In the genomic region with DNA sequence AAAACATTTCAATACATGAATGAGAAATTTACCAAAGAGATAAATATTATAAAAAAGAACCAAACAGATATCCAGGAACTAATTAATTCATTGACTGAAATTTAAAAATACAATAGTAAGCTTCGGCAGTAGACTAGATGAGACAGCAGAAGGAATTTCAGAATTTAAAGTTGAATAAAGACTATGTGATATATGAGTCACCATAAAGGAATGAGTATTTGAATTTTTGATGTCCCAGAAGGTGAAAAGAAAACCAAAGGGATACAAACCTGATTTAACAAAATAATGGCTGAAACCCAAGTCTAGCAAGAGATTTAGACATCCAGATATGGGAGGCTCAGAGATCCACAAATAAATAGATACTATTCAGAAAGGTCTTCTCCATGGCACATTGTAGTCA, we compare ENCODE assay signal across 21 cellular contexts.
A peak's percentile ranks its signal among the peaks of the same experiment; 100 is the strongest.
DNase-seq lines count a peak whose midpoint lies in the region; ATAC-seq and TF ChIP-seq lines count a peak whose summit lies in the region.
"Had no signal": no experiment of that assay in that cellular context is flagged by ENCODE, and none has a peak within 500 bp of the region (broad histone marks: within the 10 kb centered on the region; RNA-seq: fewer than 3 reads in every experiment).

No MANE protein-coding gene starts in this region.

- no peak for TF ChIP-seq CTCF in PC-3 (conservative IDR thresholded peaks at IDR 0.05; ENCODE audit: low read depth, low read length)
- TF ChIP-seq CTCF in choroid plexus epithelial cell (conservative IDR thresholded peaks at IDR 0.05; ENCODE audit: low read depth, low read length): no peak
- TF ChIP-seq CTCF in mucosa of descending colon (IDR thresholded peaks at IDR 0.05): no peak

- peak; percentile 16 for DNase-seq in ELR (ENCODE audit: low read depth)
- peak; percentile 39 for DNase-seq in PC-3
- DNase-seq in choroid plexus epithelial cell (ENCODE audit: low read depth): peak; percentile 5
- peak; percentile 1 for DNase-seq in non-pigmented ciliary epithelial cell (ENCODE audit: low read depth)
- no peak for DNase-seq in HCEC 1CT
- no peak for DNase-seq in mucosa of descending colon
- no peak for DNase-seq in NCI-H1105 treated with DMSO at 0.1 percent for 48 hours (lab: John Stamatoyannopoulos, UW)
- no peak for DNase-seq in OCI-M1 (lab: John Stamatoyannopoulos, UW)
- DNase-seq: Caco-2; CD8-positive, alpha-beta T cell; GDM1; GOT3; KBM-7; MG63; NCI-H2029; NCI-H2227 treated with DMSO at 0.1 percent for 48 hours; NCI-H510A; NCI-H69; SJCRH30 had no signal

- no peaks in the 10 kb centered on the region for H3K9me2 ChIP-seq in PC-3 (replicated peaks; ENCODE audit: low read length)

- ATAC-seq in PC-3 (0 out of 2 replicates have a peak, but pooled peaks have one; percentile 22), mucosa of descending colon (no peak)
- ATAC-seq: CD8-positive, alpha-beta T cell; GM12878 had no signal

- no peaks in the 10 kb centered on the region for H3K79me2 ChIP-seq in PC-3 (ENCODE audit: low read length)

- no peaks in the 10 kb centered on the region for H3K36me3 ChIP-seq in PC-3 (ENCODE audit: low read depth, low read length)
- no peaks in the 10 kb centered on the region for H3K36me3 ChIP-seq in mucosa of descending colon (ENCODE audit: low read depth)
- H3K36me3 ChIP-seq: MG63, SJCRH30 had no signal

- no TSS peak for BruUV-seq in PC-3 (replicated peaks; lab: Mats Ljungman, UMichigan)

- no peaks in the 10 kb centered on the region for H3K4me1 ChIP-seq in PC-3 (ENCODE audit: insufficient read depth, low read length)
- H3K4me1 ChIP-seq in mucosa of descending colon (ENCODE audit: low read depth): no peaks in the 10 kb centered on the region
- H3K4me1 ChIP-seq: Caco-2, SJCRH30 had no signal

- no peak overlapping the region for H3K27ac ChIP-seq in PC-3 (ENCODE audit: low read length)
- H3K27ac ChIP-seq: C4-2B, SJCRH30 had no signal

- no peak overlapping the region for H3K9ac ChIP-seq in PC-3 (ENCODE audit: low read length)

- no peak overlapping the region for H3K4me3 ChIP-seq in PC-3 (ENCODE audit: low read length)
- no peak overlapping the region for H3K4me3 ChIP-seq in choroid plexus epithelial cell (ENCODE audit: low read depth, low read length)
- H3K4me3 ChIP-seq in mucosa of descending colon: no peak overlapping the region
- H3K4me3 ChIP-seq: GM12878, MG63, SJCRH30 had no signal

- intact Hi-C loops in PC-3 (cut with micrococcal nuclease) (no loop called here), mucosa of descending colon (cut with DNase I, micrococcal nuclease) (no loop called here)

- no peaks in the 10 kb centered on the region for H3F3A ChIP-seq in PC-3 (ENCODE audit: low read length, unreplicated experiment)

- POLR2A ChIA-PET in PC-3 (lab: Charles Lee; ENCODE audit: unreplicated experiment): no interaction called here

- CTCF ChIA-PET in PC-3 (lab: Charles Lee): no interaction called here

- no peak overlapping the region for H2AFZ ChIP-seq in PC-3 (ENCODE audit: low read length)

- H3K27me3 ChIP-seq in PC-3 (ENCODE audit: low read length): no peaks in the 10 kb centered on the region
- H3K27me3 ChIP-seq: MG63, SJCRH30 had no signal

- no peaks in the 10 kb centered on the region for H3K9me3 ChIP-seq in PC-3 (ENCODE audit: low read length)
- no peaks in the 10 kb centered on the region for H3K9me3 ChIP-seq in mucosa of descending colon
- H3K9me3 ChIP-seq: MG63, SJCRH30 had no signal

- no peak overlapping the region for H3K4me2 ChIP-seq in PC-3 (ENCODE audit: low read length)

- no peaks in the 10 kb centered on the region for H4K20me1 ChIP-seq in PC-3 (ENCODE audit: low read length)

Comparison
In these comparisons a context has a peak if more than half of its experiments do, and no peak if none do; other contexts are left out.
1. DNase-seq: peak in ELR (single experiment), PC-3 (single experiment), choroid plexus epithelial cell (single experiment) and non-pigmented ciliary epithelial cell (single experiment); none in HCEC 1CT (single experiment), mucosa of descending colon (0 of 3), NCI-H1105 treated with DMSO at 0.1 percent for 48 hours (single experiment) and OCI-M1 (single experiment).